Comparison of ENCODE assay signal across 25 cellular contexts in genomic region chr9:31556667-31557463, GRCh38.
"Had no signal": no experiment of that assay in that cellular context is flagged by ENCODE, and none has a peak within 500 bp of the region (broad histone marks: within the 10 kb centered on the region; RNA-seq: fewer than 3 reads in every experiment).

No MANE protein-coding gene starts in this region.

- H3K9me3 ChIP-seq: sigmoid colon, tibial artery had no signal

- H3K27me3 ChIP-seq: sigmoid colon, spleen, tibial artery had no signal

- DNase-seq: activated CD4-positive, alpha-beta T cell treated with anti-CD3 and anti-CD28 coated beads, Interleukin-2, amount 10 ng/mL, durations not matched to agents 24 days and 14 days; activated CD8-positive, alpha-beta memory T cell treated with anti-CD3 and anti-CD28 coated beads, Interleukin-2, amount 10 ng/mL, durations not matched to agents 7 days and 5 days; activated CD8-positive, alpha-beta T cell treated with anti-CD3 and anti-CD28 coated beads for 36 hours; activated gamma-delta T cell; activated naive CD4-positive, alpha-beta T cell treated with anti-CD3 and anti-CD28 coated beads, Interleukin-2, amount 50 U/mL, for 16 hours; activated naive CD8-positive, alpha-beta T cell treated with anti-CD3 and anti-CD28 coated beads, Interleukin-2, amount 50 U/mL, for 24 hours; activated T-cell treated with anti-CD3 and anti-CD28 coated beads for 4 hours; anterior cingulate cortex; effector CD8-positive, alpha-beta T cell; foreskin melanocyte; glutamatergic neuron; hippocampal formation; kidney glomerular epithelial cell; left ventricle myocardium inferior; natural killer cell; retina; sigmoid colon; spleen; stimulated activated CD4-positive, alpha-beta T cell treated with anti-CD3 and anti-CD28 coated beads, Interleukin-4, amount 100 ng/mL, for 1 hour; stimulated activated naive CD4-positive, alpha-beta T cell treated with Interleukin-2 at 50 U/mL for 16 hours; substantia nigra; tibial artery had no signal

- H3K4me1 ChIP-seq: left ventricle myocardium inferior, sigmoid colon, spleen, tibial artery had no signal

- H3K4me3 ChIP-seq: left ventricle myocardium inferior, sigmoid colon, spleen, tibial artery had no signal

- H3K36me3 ChIP-seq: left ventricle myocardium inferior, sigmoid colon, spleen, tibial artery had no signal

- H3K27ac ChIP-seq: left ventricle myocardium inferior, sigmoid colon, spleen, tibial artery, VCaP had no signal

- ATAC-seq: activated CD4-positive, CD25-positive, alpha-beta regulatory T cell treated with anti-CD3 and anti-CD28 coated beads, Interleukin-2, amount 50 U/mL, for 24 hours; activated CD8-positive, alpha-beta memory T cell treated with anti-CD3 and anti-CD28 coated beads, Interleukin-2, amount 10 ng/mL, durations not matched to agents 7 days and 5 days; activated CD8-positive, alpha-beta T cell treated with anti-CD3 and anti-CD28 coated beads for 36 hours; activated naive CD8-positive, alpha-beta T cell treated with anti-CD3 and anti-CD28 coated beads, Interleukin-2, amount 50 U/mL, for 24 hours; esophagus mucosa; natural killer cell had no signal
